Comparison of ENCODE assay signal across 24 cellular contexts in the genomic region with DNA sequence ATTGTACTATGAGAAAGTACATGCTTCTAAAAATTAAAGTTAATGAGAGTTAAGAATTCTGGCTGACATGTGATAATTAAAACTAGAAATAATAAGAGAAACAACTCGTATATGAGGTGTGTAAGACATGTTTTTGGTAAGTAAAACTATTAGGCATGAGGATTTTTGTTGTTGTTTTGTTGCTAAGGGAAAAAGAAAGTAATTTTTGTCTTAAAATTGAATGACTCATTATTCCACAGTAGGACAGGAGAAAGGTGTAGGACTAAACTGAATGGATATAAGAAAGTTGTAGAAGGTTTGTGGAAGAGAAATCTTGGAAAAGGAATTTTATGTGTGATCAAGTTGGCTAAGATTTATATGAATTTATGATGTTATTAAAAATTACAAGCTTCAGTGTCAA. TPM values are rescaled to one million over a fixed set of nuclear protein-coding genes. Genes with fewer than 3 reads are reported as not detected.
DNase-seq lines count a peak whose midpoint lies in the region; ATAC-seq, FAIRE-seq and TF ChIP-seq lines count a peak whose summit lies in the region.
"Had no signal": no experiment of that assay in that cellular context is flagged by ENCODE, and none has a peak within 500 bp of the region (broad histone marks: within the 10 kb centered on the region; RNA-seq: fewer than 3 reads in every experiment).

No MANE protein-coding gene starts in this region.

- H2AFZ ChIP-seq in Loucy (ENCODE audit: low read length), result peak overlapping the region; percentile 68; the same call in 1 of the 2 replicates

- H3K4me2 ChIP-seq in Loucy (ENCODE audit: low read depth, low read length, poor library complexity, severe bottlenecking), result no peak overlapping the region

- H3K4me3 ChIP-seq in Loucy (ENCODE audit: low read length, poor library complexity, severe bottlenecking) (no peak overlapping the region), astrocyte of the spinal cord (ENCODE audit: low read depth, low read length) (no peak overlapping the region)
- H3K4me3 ChIP-seq: GM12878, psoas muscle had no signal

- ATAC-seq in foreskin keratinocyte, result peak; percentile 51
- ATAC-seq: GM12878, left ventricle myocardium superior, psoas muscle had no signal

- TF ChIP-seq POLR2A in GM12892 (IDR thresholded peaks at IDR 0.05; ENCODE audit: low read depth, low read length), result no peak

- no peaks in the 10 kb centered on the region for H3K36me3 ChIP-seq in Loucy (ENCODE audit: insufficient read depth, low read length)
- H3K36me3 ChIP-seq: neutrophil had no signal

- no peaks in the 10 kb centered on the region for H3K4me1 ChIP-seq in Loucy (ENCODE audit: insufficient read depth, low read length, poor library complexity, severe bottlenecking)
- peaks cover 6% of the 10 kb centered on the region for H3K4me1 ChIP-seq in foreskin keratinocyte
- H3K4me1 ChIP-seq: psoas muscle had no signal

- no peak overlapping the region for H3K9ac ChIP-seq in Loucy (ENCODE audit: low read depth, low read length, poor library complexity, severe bottlenecking)

- H4K20me1 ChIP-seq in Loucy (ENCODE audit: insufficient read depth, low read length, poor library complexity, severe bottlenecking), result no peaks in the 10 kb centered on the region

- H3K27me3 ChIP-seq in Loucy (ENCODE audit: insufficient read depth, low read length, poor library complexity, severe bottlenecking), result no peaks in the 10 kb centered on the region
- no peaks in the 10 kb centered on the region for H3K27me3 ChIP-seq in foreskin keratinocyte
- H3K27me3 ChIP-seq: neutrophil had no signal

- DNase-seq in D721Med (ENCODE audit: insufficient read length, low spot score), result no peak
- peak; percentile 29 for DNase-seq in astrocyte of the spinal cord (ENCODE audit: low read depth, low spot score)
- no peak for DNase-seq in foreskin keratinocyte
- DNase-seq in HK-2 (ENCODE audit: unreplicated experiment), result no peak
- no peak for DNase-seq in GM12892 (ENCODE audit: insufficient read length)
- DNase-seq in superior temporal gyrus (ENCODE audit: extremely low spot score), result no peak
- DNase-seq: activated CD4-positive, alpha-beta T cell treated with anti-CD3 and anti-CD28 coated beads, Interleukin-2, amount 10 ng/mL, durations not matched to agents 24 days and 14 days; dermis blood vessel endothelial cell; glutamatergic neuron; GOT3; left ventricle myocardium superior; naive B cell; NCI-H1417 treated with DMSO at 0.1 percent for 48 hours; NCI-H2081 treated with DMSO at 0.1 percent for 48 hours; NCI-H345; psoas muscle; RPMI8226; stimulated activated CD4-positive, alpha-beta T cell treated with anti-CD3 and anti-CD28 coated beads, Interleukin-15, amount 100 ng/mL, for 24 hours; stimulated activated naive CD4-positive, alpha-beta T cell had no signal

- no peak overlapping the region for H3K27ac ChIP-seq in foreskin keratinocyte
- H3K27ac ChIP-seq: neutrophil, psoas muscle, VCaP had no signal

- TF ChIP-seq CTCF in D721Med (IDR thresholded peaks at IDR 0.05; ENCODE audit: insufficient read depth, missing control alignments) (no peak), Loucy (conservative IDR thresholded peaks at IDR 0.05; ENCODE audit: low read length) (no peak), astrocyte of the spinal cord (IDR thresholded peaks at IDR 0.05; ENCODE audit: low read depth, low read length) (no peak), foreskin keratinocyte (conservative IDR thresholded peaks at IDR 0.05) (no peak)

- in situ Hi-C loops in astrocyte of the spinal cord (cut with HindIII; ENCODE audit: low sequenced_read_pairs), result no loop called here

- no peaks in the 10 kb centered on the region for H3K79me2 ChIP-seq in Loucy (ENCODE audit: insufficient read depth, low read length)

- FAIRE-seq in D721Med (lab: Jason Lieb, UNC), result peak; percentile 69
- FAIRE-seq in GM12892 (lab: Jason Lieb, UNC), result no peak
- FAIRE-seq: GM12878, islet of Langerhans had no signal

- no peaks in the 10 kb centered on the region for H3K9me3 ChIP-seq in Loucy (ENCODE audit: insufficient read depth, low read depth, low read length)
- H3K9me3 ChIP-seq: neutrophil, psoas muscle had no signal

- no peaks in the 10 kb centered on the region for H3F3A ChIP-seq in Loucy (ENCODE audit: low read depth)

- H3K9me2 ChIP-seq in Loucy (replicated peaks; ENCODE audit: low read depth, low read length), result no peaks in the 10 kb centered on the region

RNA-seq across cellular contexts. Expression of a gene that starts 54.8 kb away (rescaled TPM):
- total RNA-seq in foreskin keratinocyte, result 0.24 and 0.32 TPM in 2 replicates
- 0.35 and 0.37 TPM in 2 replicates for polyA plus RNA-seq in foreskin keratinocyte
- 2.2 TPM for polyA plus RNA-seq in GM12892 (2012; ENCODE audit: missing spikeins)
